8 cellular contexts compared by ENCODE assay signal in the genomic region with DNA sequence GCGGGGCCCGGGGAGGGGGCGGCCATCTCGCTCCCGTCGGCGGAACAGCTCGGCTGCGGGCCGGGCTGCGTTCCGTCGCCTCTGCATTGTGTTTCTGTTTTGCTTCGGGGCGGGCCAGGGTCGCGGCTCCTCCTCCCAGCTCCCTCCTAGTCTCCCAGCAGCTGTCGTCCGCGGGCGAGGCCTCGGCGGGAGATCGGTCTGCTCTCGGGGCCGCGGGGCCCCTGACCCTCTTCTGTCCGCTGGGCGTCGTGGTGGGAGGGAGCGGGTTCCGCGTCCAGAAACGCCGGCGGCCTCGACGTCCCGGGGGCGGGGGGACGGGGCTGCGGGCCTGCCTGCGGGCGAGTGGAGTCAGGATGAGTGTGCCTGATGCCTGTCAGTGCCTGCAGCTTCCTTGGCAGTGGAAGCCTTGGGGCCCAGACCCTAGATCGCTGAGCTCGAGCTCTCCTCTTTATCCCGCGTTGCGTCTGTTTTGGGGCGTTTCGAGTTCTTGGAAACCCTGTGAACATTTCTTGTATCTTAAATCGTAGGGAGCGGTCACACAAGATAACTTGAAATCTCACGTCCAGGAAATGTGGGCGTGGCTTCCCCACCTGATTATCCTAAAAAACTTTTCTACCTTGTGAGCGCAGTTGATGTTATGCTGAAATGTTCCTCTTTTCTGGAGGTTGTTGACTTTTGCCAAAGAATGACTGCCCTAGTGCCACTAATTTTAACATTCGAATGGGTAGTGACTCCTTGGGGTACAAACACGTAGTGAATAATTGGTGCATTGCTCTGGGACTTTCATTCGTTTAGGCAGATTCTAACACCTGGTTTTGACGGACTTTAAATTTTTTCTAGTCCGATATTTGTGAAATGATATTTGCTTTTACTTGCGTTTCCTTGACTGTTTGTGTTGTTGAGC. TPM values are rescaled to one million over a fixed set of nuclear protein-coding genes. Genes with fewer than 3 reads are reported as not detected.
DNase-seq lines count a peak whose midpoint lies in the region; ATAC-seq and TF ChIP-seq lines count a peak whose summit lies in the region.

No MANE protein-coding gene starts in this region.

- peak overlapping the region; percentile 89 for H3K4me3 Mint-ChIP-seq in activated CD8-positive, alpha-beta T cell treated with anti-CD3 and anti-CD28 coated beads, Interleukin-2, amount 10 ng/mL, durations not matched to agents 7 days and 5 days
- H3K4me3 Mint-ChIP-seq in nephron, result peak overlapping the region; percentile 88 to 94 (median 91)

- intact Hi-C loops in vagina (cut with DNase I), result no loop called here

- peaks cover 0 to 5% of the 10 kb centered on the region in 2 donors for H3K36me3 ChIP-seq in vagina

- no peak for TF ChIP-seq CTCF in fibroblast of villous mesenchyme (IDR thresholded peaks at IDR 0.05; ENCODE audit: insufficient read depth, low read depth, low read length)
- no peak for TF ChIP-seq CTCF in nephron (IDR thresholded peaks at IDR 0.05; ENCODE audit: unreplicated experiment in 3 of 3)
- no peak for TF ChIP-seq CTCF in vagina (IDR thresholded peaks at IDR 0.05)

- H3K4me1 ChIP-seq in vagina, result peaks cover 46% of the 10 kb centered on the region

- DNase-seq in CD1c-positive myeloid dendritic cell (ENCODE audit: extremely low spot score), result peak; percentile 49
- DNase-seq in NCI-H345 (lab: John Stamatoyannopoulos, UW), result peak; percentile 77
- DNase-seq in activated CD8-positive, alpha-beta T cell treated with anti-CD3 and anti-CD28 coated beads, Interleukin-2, amount 10 ng/mL, durations not matched to agents 7 days and 5 days, result peak; percentile 68
- peak; percentile 73 for DNase-seq in fibroblast of villous mesenchyme (ENCODE audit: low read depth)
- DNase-seq in vagina (ENCODE audit: extremely low spot score in 2 of 2), result peak in 1 of 2 donors; percentile 90

- no peaks in the 10 kb centered on the region for H3K27me3 Mint-ChIP-seq in activated CD8-positive, alpha-beta T cell treated with anti-CD3 and anti-CD28 coated beads, Interleukin-2, amount 10 ng/mL, durations not matched to agents 7 days and 5 days (ENCODE audit: low read depth)
- no peaks in the 10 kb centered on the region for H3K27me3 Mint-ChIP-seq in nephron (ENCODE audit: low read depth)

- no peak for TF ChIP-seq POLR2A in vagina (IDR thresholded peaks at IDR 0.05)

- CTCF ChIA-PET in activated CD8-positive, alpha-beta T cell treated with anti-CD3 and anti-CD28 coated beads, Interleukin-2, amount 10 ng/mL, durations not matched to agents 7 days and 5 days (lab: Charles Lee), result interaction anchor here (0.9 to 5.7 kb wide), 22 partner anchors 11 to 195 kb away, joined by 3 to 33 read pairs (median 4); no protein-coding TSS in a partner anchor

- H3K9me3 Mint-ChIP-seq in activated CD8-positive, alpha-beta T cell treated with anti-CD3 and anti-CD28 coated beads, Interleukin-2, amount 10 ng/mL, durations not matched to agents 7 days and 5 days (ENCODE audit: insufficient read depth), result no peaks in the 10 kb centered on the region
- peaks cover 5% of the 10 kb centered on the region for H3K9me3 Mint-ChIP-seq in nephron

- ATAC-seq in GM18861 (IDR thresholded peaks at IDR 0.05; ENCODE audit: unreplicated experiment) (peak; percentile 17), HG03108 (IDR thresholded peaks at IDR 0.05; ENCODE audit: unreplicated experiment) (peak; percentile 25)
- peak; percentile 72 for ATAC-seq in activated CD8-positive, alpha-beta T cell treated with anti-CD3 and anti-CD28 coated beads, Interleukin-2, amount 10 ng/mL, durations not matched to agents 7 days and 5 days

- POLR2A ChIA-PET in activated CD8-positive, alpha-beta T cell treated with anti-CD3 and anti-CD28 coated beads, Interleukin-2, amount 10 ng/mL, durations not matched to agents 7 days and 5 days (lab: Charles Lee), result interaction anchor here (0.5 to 7.8 kb wide), 35 partner anchors 9 to 284 kb away, joined by 3 to 176 read pairs (median 4); partner anchors contain the start of genes CBR3, CHAF1B and SETD4

- peaks cover 31% of the 10 kb centered on the region for H3K4me1 Mint-ChIP-seq in activated CD8-positive, alpha-beta T cell treated with anti-CD3 and anti-CD28 coated beads, Interleukin-2, amount 10 ng/mL, durations not matched to agents 7 days and 5 days (ENCODE audit: low read depth)
- H3K4me1 Mint-ChIP-seq in nephron, result peaks cover 32% of the 10 kb centered on the region

- H3K27ac ChIP-seq in vagina, result peak overlapping the region; percentile 95

- H3K9me3 ChIP-seq in vagina, result no peaks in the 10 kb centered on the region

- H3K27me3 ChIP-seq in vagina, result no peaks in the 10 kb centered on the region

- H3K4me3 ChIP-seq in fibroblast of villous mesenchyme (ENCODE audit: low read depth, low read length) (peak overlapping the region; percentile 88), vagina (peak overlapping the region; percentile 72 to 95)

- H3K36me3 Mint-ChIP-seq in activated CD8-positive, alpha-beta T cell treated with anti-CD3 and anti-CD28 coated beads, Interleukin-2, amount 10 ng/mL, durations not matched to agents 7 days and 5 days (ENCODE audit: low read depth), result peaks cover 32% of the 10 kb centered on the region
- H3K36me3 Mint-ChIP-seq in nephron (ENCODE audit: low read depth), result peaks cover 27% of the 10 kb centered on the region

- peak overlapping the region; percentile 95 for H3K27ac Mint-ChIP-seq in activated CD8-positive, alpha-beta T cell treated with anti-CD3 and anti-CD28 coated beads, Interleukin-2, amount 10 ng/mL, durations not matched to agents 7 days and 5 days
- peak overlapping the region; percentile 96 to 99 (median 97) for H3K27ac Mint-ChIP-seq in nephron

RNA-seq across cellular contexts. Expression of gene MORC3, which starts 0.7 kb away (rescaled TPM):
- 10 to 100 TPM; 31.6 to 35.2 TPM for total RNA-seq in activated CD8-positive, alpha-beta T cell treated with anti-CD3 and anti-CD28 coated beads, Interleukin-2, amount 10 ng/mL, durations not matched to agents 7 days and 5 days
- total RNA-seq in fibroblast of villous mesenchyme, result 39.0 and 56.1 TPM in 2 replicates
- 51.6 TPM for total RNA-seq in vagina

Comparison
In these comparisons a context has a peak if more than half of its experiments do, and no peak if none do; other contexts are left out.
1. ATAC-seq: peak in every context shown above with its lines; median percentile 72 in activated CD8-positive, alpha-beta T cell treated with anti-CD3 and anti-CD28 coated beads, Interleukin-2, amount 10 ng/mL, durations not matched to agents 7 days and 5 days; 25 in HG03108; 17 in GM18861.